Comparison of ENCODE assay signal across 15 cellular contexts in genomic region chr4:89245459-89245858, GRCh38.
DNase-seq lines count a peak whose midpoint lies in the region; ATAC-seq and TF ChIP-seq lines count a peak whose summit lies in the region.
"Had no signal": no experiment of that assay in that cellular context is flagged by ENCODE, and none has a peak within 500 bp of the region (broad histone marks: within the 10 kb centered on the region; RNA-seq: fewer than 3 reads in every experiment).

No MANE protein-coding gene starts in this region.

- H3K36me3 ChIP-seq in right lobe of liver = no peaks in the 10 kb centered on the region
- H3K36me3 ChIP-seq: breast epithelium had no signal

- no peaks in the 10 kb centered on the region for H3K4me1 ChIP-seq in right lobe of liver
- H3K4me1 ChIP-seq: breast epithelium had no signal

- no peaks in the 10 kb centered on the region for H3K9me3 Mint-ChIP-seq in activated CD8-positive, alpha-beta T cell treated with anti-CD3 and anti-CD28 coated beads, Interleukin-2, amount 10 ng/mL, durations not matched to agents 7 days and 5 days (ENCODE audit: insufficient read depth)
- H3K9me3 Mint-ChIP-seq: neural crest cell had no signal

- intact Hi-C loops in right lobe of liver (cut with DNase I) = no loop called here

- DNase-seq in NCI-H2029 (lab: John Stamatoyannopoulos, UW) (peak; percentile 48), NCI-H2029 treated with DMSO at 0.1 percent for 48 hours (lab: John Stamatoyannopoulos, UW) (no peak), NCI-H146 (lab: John Stamatoyannopoulos, UW) (peak; percentile 73), SHP77 treated with DMSO at 0.1 percent for 48 hours (lab: John Stamatoyannopoulos, UW) (peak; percentile 63), right lobe of liver (no peak), GF-D8 (lab: John Stamatoyannopoulos, UW) (no peak)
- DNase-seq in activated CD8-positive, alpha-beta T cell treated with anti-CD3 and anti-CD28 coated beads, Interleukin-2, amount 10 ng/mL, durations not matched to agents 7 days and 5 days = no peak
- DNase-seq: activated CD4-positive, alpha-beta T cell treated with anti-CD3 and anti-CD28 coated beads, Interleukin-2, amount 50 U/mL, for 1 hour; activated naive CD4-positive, alpha-beta T cell; MV-4-11; PC-3 had no signal

- H3K4me3 Mint-ChIP-seq in activated CD8-positive, alpha-beta T cell treated with anti-CD3 and anti-CD28 coated beads, Interleukin-2, amount 10 ng/mL, durations not matched to agents 7 days and 5 days = no peak overlapping the region
- H3K4me3 Mint-ChIP-seq: neural crest cell had no signal

- CTCF ChIA-PET in activated CD8-positive, alpha-beta T cell treated with anti-CD3 and anti-CD28 coated beads, Interleukin-2, amount 10 ng/mL, durations not matched to agents 7 days and 5 days (lab: Charles Lee) = interaction anchor here (1.4 to 2.9 kb wide), 3 partner anchors 10 to 19 kb away, joined by 6 to 9 read pairs (median 7); no protein-coding TSS in a partner anchor

- no peak overlapping the region for H3K4me3 ChIP-seq in right lobe of liver
- H3K4me3 ChIP-seq: breast epithelium had no signal

- POLR2A ChIA-PET in activated CD8-positive, alpha-beta T cell treated with anti-CD3 and anti-CD28 coated beads, Interleukin-2, amount 10 ng/mL, durations not matched to agents 7 days and 5 days (lab: Charles Lee) = no interaction called here

- H3K27ac Mint-ChIP-seq in activated CD8-positive, alpha-beta T cell treated with anti-CD3 and anti-CD28 coated beads, Interleukin-2, amount 10 ng/mL, durations not matched to agents 7 days and 5 days = no peak overlapping the region

- no peaks in the 10 kb centered on the region for H3K27me3 Mint-ChIP-seq in activated CD8-positive, alpha-beta T cell treated with anti-CD3 and anti-CD28 coated beads, Interleukin-2, amount 10 ng/mL, durations not matched to agents 7 days and 5 days (ENCODE audit: low read depth)

- TF ChIP-seq POLR2A in right lobe of liver (IDR thresholded peaks at IDR 0.05) = no peak

- H3K4me1 Mint-ChIP-seq in activated CD8-positive, alpha-beta T cell treated with anti-CD3 and anti-CD28 coated beads, Interleukin-2, amount 10 ng/mL, durations not matched to agents 7 days and 5 days (ENCODE audit: low read depth) = peaks cover 38% of the 10 kb centered on the region
- H3K4me1 Mint-ChIP-seq: neural crest cell had no signal

- H3K27ac ChIP-seq in right lobe of liver = no peak overlapping the region
- H3K27ac ChIP-seq: 22Rv1, breast epithelium had no signal

- H3K27me3 ChIP-seq in right lobe of liver = no peaks in the 10 kb centered on the region
- H3K27me3 ChIP-seq: breast epithelium had no signal

- no peak for TF ChIP-seq CTCF in right lobe of liver (IDR thresholded peaks at IDR 0.05)

- peak; percentile 60 to 83 (median 71) for ATAC-seq in right lobe of liver
- no peak for ATAC-seq in GM19455 (IDR thresholded peaks at IDR 0.05; ENCODE audit: unreplicated experiment)
- no peak for ATAC-seq in activated CD8-positive, alpha-beta T cell treated with anti-CD3 and anti-CD28 coated beads, Interleukin-2, amount 10 ng/mL, durations not matched to agents 7 days and 5 days
- ATAC-seq: PC-3 had no signal

- peaks cover 73% of the 10 kb centered on the region for H3K36me3 Mint-ChIP-seq in activated CD8-positive, alpha-beta T cell treated with anti-CD3 and anti-CD28 coated beads, Interleukin-2, amount 10 ng/mL, durations not matched to agents 7 days and 5 days (ENCODE audit: low read depth)

- 55% methylated on average over 2 of the region's 2 CpGs for WGBS in right lobe of liver (ENCODE audit: insufficient coverage, low coverage, low lambda C conversion rate, missing lambda C conversion rate)

- no peaks in the 10 kb centered on the region for H3K9me3 ChIP-seq in right lobe of liver
- H3K9me3 ChIP-seq: breast epithelium had no signal

Comparison
In these comparisons a context has a peak if more than half of its experiments do, and no peak if none do; other contexts are left out.
1. DNase-seq: peak in NCI-H2029 (single experiment), NCI-H146 (single experiment) and SHP77 treated with DMSO at 0.1 percent for 48 hours (single experiment); none in NCI-H2029 treated with DMSO at 0.1 percent for 48 hours (single experiment), right lobe of liver (0 of 3), activated CD8-positive, alpha-beta T cell treated with anti-CD3 and anti-CD28 coated beads, Interleukin-2, amount 10 ng/mL, durations not matched to agents 7 days and 5 days (single experiment) and GF-D8 (single experiment).
2. ATAC-seq: peak in right lobe of liver (4 of 4); none in GM19455 (single experiment) and activated CD8-positive, alpha-beta T cell treated with anti-CD3 and anti-CD28 coated beads, Interleukin-2, amount 10 ng/mL, durations not matched to agents 7 days and 5 days (single experiment).